ENCODE assay signal across 28 cellular contexts in the genomic region with DNA sequence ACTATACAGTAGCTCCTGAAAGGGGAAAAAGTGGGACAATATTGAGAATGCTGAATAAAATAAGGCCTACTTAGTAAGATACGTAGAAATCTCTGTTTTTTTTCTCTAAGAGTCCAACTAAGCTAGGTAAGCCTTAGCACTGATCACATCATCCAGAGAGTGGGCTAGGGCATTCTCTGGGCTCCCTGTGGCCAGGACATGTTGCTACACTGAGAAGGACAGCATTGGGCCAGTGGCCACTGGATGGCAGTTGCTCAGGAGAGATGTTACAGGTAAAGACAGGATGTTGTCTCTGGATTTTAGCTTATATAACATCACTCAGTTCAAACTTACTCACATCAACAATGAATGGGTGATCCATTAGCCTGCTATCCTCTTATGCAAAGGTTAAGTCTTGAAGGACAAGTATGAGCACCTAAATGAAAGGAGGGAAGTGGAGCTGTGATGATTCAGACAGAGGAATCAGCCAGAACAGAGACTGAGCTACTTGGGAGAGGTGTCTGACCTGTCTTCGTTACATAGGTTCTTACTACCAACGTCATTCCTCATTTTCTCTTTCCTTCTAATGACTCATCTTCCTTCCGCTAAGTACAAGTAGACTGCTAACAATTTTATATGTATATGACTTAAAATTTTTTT.
A peak's percentile ranks its signal among the peaks of the same experiment; 100 is the strongest.
DNase-seq lines count a peak whose midpoint lies in the region; ATAC-seq, FAIRE-seq and TF ChIP-seq lines count a peak whose summit lies in the region.
"Had no signal": no experiment of that assay in that cellular context is flagged by ENCODE, and none has a peak within 500 bp of the region (broad histone marks: within the 10 kb centered on the region; RNA-seq: fewer than 3 reads in every experiment).

No MANE protein-coding gene starts in this region.

- H3K36me3 Mint-ChIP-seq in type B pancreatic cell = no peaks in the 10 kb centered on the region
- H3K36me3 Mint-ChIP-seq: CD4-positive, alpha-beta memory T cell had no signal

- ATAC-seq in foreskin keratinocyte (peak; percentile 75), HG03439 (IDR thresholded peaks at IDR 0.05; ENCODE audit: unreplicated experiment) (no peak)
- ATAC-seq: PC-3 had no signal

- no peak overlapping the region for H2AFZ ChIP-seq in osteoblast (ENCODE audit: low read length)

- peak; percentile 95 for FAIRE-seq in bronchial epithelial cell (lab: Jason Lieb, UNC)
- FAIRE-seq: G401.6, GM12892 had no signal

- TF ChIP-seq CTCF in bronchial epithelial cell (IDR thresholded peaks at IDR 0.05; ENCODE audit: insufficient read depth, low read length, severe bottlenecking) = no peak
- TF ChIP-seq CTCF in foreskin keratinocyte (conservative IDR thresholded peaks at IDR 0.05) = no peak
- TF ChIP-seq CTCF in type B pancreatic cell (conservative IDR thresholded peaks at IDR 0.05) = no peak
- TF ChIP-seq CTCF in osteoblast (IDR thresholded peaks at IDR 0.05; ENCODE audit: extremely low read depth, low read depth, low read length) = no peak

- no peaks in the 10 kb centered on the region for H3K27me3 ChIP-seq in bronchial epithelial cell (ENCODE audit: control insufficient read depth, insufficient read depth, low read length)
- no peaks in the 10 kb centered on the region for H3K27me3 ChIP-seq in foreskin keratinocyte
- H3K27me3 ChIP-seq in osteoblast (ENCODE audit: insufficient read depth, low read length) = no peaks in the 10 kb centered on the region
- H3K27me3 ChIP-seq: BLaER1 treated with 17β-estradiol and CSF1 and Interleukin-3, amounts not matched to agents 10 nM and 100 nM had no signal

- no peaks in the 10 kb centered on the region for H3K79me2 ChIP-seq in osteoblast (ENCODE audit: insufficient read depth, low read length)

- DNase-seq in NCI-H748 (lab: John Stamatoyannopoulos, UW; ENCODE audit: unreplicated experiment) (peak; percentile 32), NCI-H748 treated with DMSO at 0.1 percent for 48 hours (lab: John Stamatoyannopoulos, UW) (no peak), bronchial epithelial cell (ENCODE audit: low read depth) (peak; percentile 96), foreskin keratinocyte (peak; percentile 24 to 46), type B pancreatic cell (ENCODE audit: extremely low spot score, unreplicated experiment) (no peak), NCI-H510A treated with DMSO at 0.1 percent for 48 hours (lab: John Stamatoyannopoulos, UW) (no peak), osteoblast (ENCODE audit: insufficient read length, low spot score, missing footprints) (no peak)
- DNase-seq: 8988T; Caco-2; CD4-positive, alpha-beta memory T cell; DMS 273 treated with DMSO at 0.1 percent for 48 hours; GOT3; KBM-7; MM.1S; NCI-H1048; NCI-H146; NCI-H2081; NCI-H2171; NCI-H345; NCI-H524 treated with DMSO at 0.1 percent for 48 hours; PC-3; RPMI8226; SIG-M5; SK-N-SH had no signal

- no peaks in the 10 kb centered on the region for H3K4me1 ChIP-seq in foreskin keratinocyte
- no peaks in the 10 kb centered on the region for H3K4me1 ChIP-seq in osteoblast (ENCODE audit: insufficient read depth, low read length)
- H3K4me1 ChIP-seq: BLaER1 treated with 17β-estradiol and CSF1 and Interleukin-3, amounts not matched to agents 10 nM and 100 nM; Caco-2 had no signal

- no peaks in the 10 kb centered on the region for H3K9me3 Mint-ChIP-seq in type B pancreatic cell

- no peaks in the 10 kb centered on the region for H3K27me3 Mint-ChIP-seq in type B pancreatic cell
- H3K27me3 Mint-ChIP-seq: CD4-positive, alpha-beta memory T cell had no signal

- H4K20me1 ChIP-seq in osteoblast (ENCODE audit: insufficient read depth, low read length) = no peaks in the 10 kb centered on the region
- H4K20me1 ChIP-seq: BLaER1 treated with 17β-estradiol and CSF1 and Interleukin-3, amounts not matched to agents 10 nM and 100 nM had no signal

- peak overlapping the region; percentile 50 for H3K27ac Mint-ChIP-seq in type B pancreatic cell
- H3K27ac Mint-ChIP-seq: CD4-positive, alpha-beta memory T cell had no signal

- H3K9me3 ChIP-seq in osteoblast (ENCODE audit: low read depth, low read length) = peaks cover 4% of the 10 kb centered on the region
- H3K9me3 ChIP-seq: BLaER1 treated with 17β-estradiol and CSF1 and Interleukin-3, amounts not matched to agents 10 nM and 100 nM; Caco-2; SK-N-SH had no signal

- H3K4me3 ChIP-seq in bronchial epithelial cell (ENCODE audit: low read depth, low read length) (no peak overlapping the region), osteoblast (ENCODE audit: insufficient read depth, low read length) (no peak overlapping the region)
- H3K4me3 ChIP-seq: BLaER1 treated with 17β-estradiol and CSF1 and Interleukin-3, amounts not matched to agents 10 nM and 100 nM had no signal

- no peaks in the 10 kb centered on the region for H3K4me1 Mint-ChIP-seq in type B pancreatic cell (ENCODE audit: unreplicated experiment)
- H3K4me1 Mint-ChIP-seq: CD4-positive, alpha-beta memory T cell had no signal

- no peak overlapping the region for H3K4me2 ChIP-seq in osteoblast (ENCODE audit: insufficient read depth, low read length)
- H3K4me2 ChIP-seq: BLaER1 treated with 17β-estradiol and CSF1 and Interleukin-3, amounts not matched to agents 10 nM and 100 nM; SK-N-SH had no signal

- H3K36me3 ChIP-seq in bronchial epithelial cell (ENCODE audit: control insufficient read depth, insufficient read depth, low read length) = no peaks in the 10 kb centered on the region
- H3K36me3 ChIP-seq in osteoblast (ENCODE audit: insufficient read depth, low read length) = no peaks in the 10 kb centered on the region
- H3K36me3 ChIP-seq: BLaER1 treated with 17β-estradiol and CSF1 and Interleukin-3, amounts not matched to agents 10 nM and 100 nM had no signal

- H3K27ac ChIP-seq in foreskin keratinocyte (no peak overlapping the region), osteoblast (ENCODE audit: low read depth, low read length) (no peak overlapping the region)
- H3K27ac ChIP-seq: BLaER1 treated with 17β-estradiol and CSF1 and Interleukin-3, amounts not matched to agents 10 nM and 100 nM had no signal

- H3K4me3 Mint-ChIP-seq in type B pancreatic cell = no peak overlapping the region
- H3K4me3 Mint-ChIP-seq: CD4-positive, alpha-beta memory T cell had no signal

Comparison
In these comparisons a context has a peak if more than half of its experiments do, and no peak if none do; other contexts are left out.
1. DNase-seq: peak in NCI-H748 (single experiment), bronchial epithelial cell (single experiment) and foreskin keratinocyte (2 of 2); none in NCI-H748 treated with DMSO at 0.1 percent for 48 hours (single experiment), type B pancreatic cell (single experiment), NCI-H510A treated with DMSO at 0.1 percent for 48 hours (single experiment) and osteoblast (single experiment).